In the genomic region with DNA sequence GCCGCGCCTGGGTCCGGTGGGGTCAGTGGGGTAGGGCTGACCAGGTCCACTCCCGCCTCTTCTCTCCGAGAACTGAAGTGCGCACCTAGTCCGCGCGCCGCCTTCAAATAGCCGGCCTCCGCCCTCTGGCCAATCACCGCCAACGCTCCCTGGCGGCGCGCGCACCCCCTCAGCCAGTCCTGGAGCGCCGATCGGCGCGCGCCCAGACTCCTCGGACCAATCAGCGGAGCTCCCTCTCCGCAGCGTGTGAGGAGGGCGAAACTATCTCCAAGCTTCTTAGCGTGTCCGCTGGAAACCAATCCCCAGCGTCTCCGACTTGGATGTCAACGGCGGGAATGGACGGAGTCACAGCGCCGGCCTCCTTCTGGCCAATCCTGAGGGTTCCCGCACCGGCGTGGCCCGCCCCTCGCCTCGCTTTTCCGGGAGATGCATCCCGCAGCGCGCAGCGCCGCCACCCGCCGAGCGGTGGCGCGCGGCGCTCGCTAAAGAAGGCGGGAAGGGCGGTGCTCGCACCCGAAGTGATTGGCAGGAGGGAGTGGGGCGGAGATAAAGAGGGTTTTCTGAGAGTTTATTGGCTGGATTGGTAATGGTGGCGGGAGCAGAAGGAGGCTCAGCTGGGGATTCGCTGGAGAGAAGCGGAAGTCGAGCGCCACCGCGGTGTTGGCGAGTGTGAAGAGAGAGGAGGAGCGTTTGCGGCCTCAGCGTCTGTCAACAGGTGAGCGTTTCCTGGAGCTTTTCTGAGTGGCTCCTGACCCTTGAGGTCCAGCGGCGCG, we compare ENCODE assay signal across 8 cellular contexts. TPM values are rescaled to one million over a fixed set of nuclear protein-coding genes. Genes with fewer than 3 reads are reported as not detected.
DNase-seq lines count a peak whose midpoint lies in the region; ATAC-seq and TF ChIP-seq lines count a peak whose summit lies in the region.

A gene (minus strand): TSS at position 81 of the 773 bp plus-strand sequence. CDS start 133 bp downstream, outside the sequence.

- peak within 1 kb of the TSS; percentile 76 to 98 (median 97) for H3K27ac Mint-ChIP-seq in CD14-positive monocyte
- peak within 1 kb of the TSS; percentile 93 for H3K27ac Mint-ChIP-seq in activated CD4-positive, alpha-beta T cell treated with anti-CD3 and anti-CD28 coated beads, Interleukin-2, amount 10 ng/mL, durations not matched to agents 7 days and 5 days

- peak within 1 kb of the TSS; percentile 90 to 91 for H3K4me3 Mint-ChIP-seq in CD14-positive monocyte
- peak within 1 kb of the TSS; percentile 81 for H3K4me3 Mint-ChIP-seq in activated CD4-positive, alpha-beta T cell treated with anti-CD3 and anti-CD28 coated beads, Interleukin-2, amount 10 ng/mL, durations not matched to agents 7 days and 5 days

- POLR2A ChIA-PET in activated CD4-positive, alpha-beta T cell treated with anti-CD3 and anti-CD28 coated beads, Interleukin-2, amount 10 ng/mL, durations not matched to agents 7 days and 5 days (lab: Charles Lee): interaction anchor here (0.5 to 1.0 kb wide), 5 partner anchors 47 to 343 kb away, joined by 3 to 5 read pairs (median 3); no protein-coding TSS in a partner anchor

- TF ChIP-seq CTCF in CD14-positive monocyte (IDR thresholded peaks at IDR 0.05): peak; percentile 69

- peak; percentile 74 for ATAC-seq in GM19351 (IDR thresholded peaks at IDR 0.05; ENCODE audit: unreplicated experiment)
- peak; percentile 76 for ATAC-seq in HG03521 (IDR thresholded peaks at IDR 0.05; ENCODE audit: unreplicated experiment)
- ATAC-seq in left colon: peak; percentile 83

- no peaks in the 10 kb centered on the region for H3K9me3 Mint-ChIP-seq in CD14-positive monocyte
- H3K9me3 Mint-ChIP-seq in activated CD4-positive, alpha-beta T cell treated with anti-CD3 and anti-CD28 coated beads, Interleukin-2, amount 10 ng/mL, durations not matched to agents 7 days and 5 days: no peaks in the 10 kb centered on the region

- peaks cover 0 to 1% (median 0%) of the 10 kb centered on the region in 3 donors for H3K27me3 Mint-ChIP-seq in CD14-positive monocyte (ENCODE audit: low read depth in 3 of 3)
- H3K27me3 Mint-ChIP-seq in activated CD4-positive, alpha-beta T cell treated with anti-CD3 and anti-CD28 coated beads, Interleukin-2, amount 10 ng/mL, durations not matched to agents 7 days and 5 days: no peaks in the 10 kb centered on the region

- peaks cover 2 to 8% of the 10 kb centered on the region in 2 donors for H3K36me3 Mint-ChIP-seq in CD14-positive monocyte
- peaks cover 34% of the 10 kb centered on the region for H3K36me3 Mint-ChIP-seq in activated CD4-positive, alpha-beta T cell treated with anti-CD3 and anti-CD28 coated beads, Interleukin-2, amount 10 ng/mL, durations not matched to agents 7 days and 5 days (ENCODE audit: low read depth)

- DNase-seq in CD14-positive monocyte (ENCODE audit: low spot score) (peak; percentile 99), NCI-H69 (lab: John Stamatoyannopoulos, UW) (peak; percentile 100), cortex of kidney (lab: John Stamatoyannopoulos, UW) (peak; percentile 98), left colon (peak; percentile 97 to 99)
- DNase-seq in activated CD4-positive, alpha-beta T cell treated with anti-CD3 and anti-CD28 coated beads, Interleukin-2, amount 10 ng/mL, durations not matched to agents 7 days and 5 days: peak; percentile 99
- peak; percentile 99 for DNase-seq in stimulated activated CD4-positive, alpha-beta T cell treated with anti-CD3 and anti-CD28 coated beads, Interleukin-1b, Interleukin-23, amount 100 ng/mL, for 48 hours

- CTCF ChIA-PET in activated CD4-positive, alpha-beta T cell treated with anti-CD3 and anti-CD28 coated beads, Interleukin-2, amount 10 ng/mL, durations not matched to agents 7 days and 5 days (lab: Charles Lee): interaction anchor here (0.5 to 3.1 kb wide), 95 partner anchors 9 to 553 kb away, joined by 3 to 27 read pairs (median 5); a partner anchor contains a TSS

- intact Hi-C loops in CD14-positive monocyte (cut with micrococcal nuclease) (loop anchor here in 1 of 2 donors (2.0 to 5.0 kb wide), 4 partner anchors 22 to 254 kb away; a partner anchor contains a TSS), left colon (cut with DNase I, micrococcal nuclease) (no loop called here)

- peaks cover 56% of the 10 kb centered on the region for H3K4me1 Mint-ChIP-seq in CD14-positive monocyte
- peaks cover 44% of the 10 kb centered on the region for H3K4me1 Mint-ChIP-seq in activated CD4-positive, alpha-beta T cell treated with anti-CD3 and anti-CD28 coated beads, Interleukin-2, amount 10 ng/mL, durations not matched to agents 7 days and 5 days

RNA-seq across cellular contexts. Expression of the gene that starts here (rescaled TPM):
- 10 to 100 TPM in 1 of 2 donors, 1 to 10 TPM in 1; 9.2 to 13.4 TPM for polyA plus RNA-seq in CD14-positive monocyte
- 100 to 1,000 TPM; 119 to 131 TPM for total RNA-seq in activated CD4-positive, alpha-beta T cell treated with anti-CD3 and anti-CD28 coated beads, Interleukin-2, amount 10 ng/mL, durations not matched to agents 7 days and 5 days
- total RNA-seq in left colon: 10 to 100 TPM in 1 of 2 donors, 1 to 10 TPM in 1; 6.5 to 12.5 TPM

Comparison
In these comparisons a context has a peak if more than half of its experiments do, and no peak if none do; other contexts are left out.
1. Peak in every context shown above with its lines: DNase-seq and ATAC-seq.
2. RNA of the gene that starts here (total RNA-seq): 119 to 131 TPM in activated CD4-positive, alpha-beta T cell treated with anti-CD3 and anti-CD28 coated beads, Interleukin-2, amount 10 ng/mL, durations not matched to agents 7 days and 5 days; 6.5 to 12.5 TPM in left colon; every median in the first group is over 4 times any median in the second.